20 cellular contexts compared by ENCODE assay signal in the genomic region with DNA sequence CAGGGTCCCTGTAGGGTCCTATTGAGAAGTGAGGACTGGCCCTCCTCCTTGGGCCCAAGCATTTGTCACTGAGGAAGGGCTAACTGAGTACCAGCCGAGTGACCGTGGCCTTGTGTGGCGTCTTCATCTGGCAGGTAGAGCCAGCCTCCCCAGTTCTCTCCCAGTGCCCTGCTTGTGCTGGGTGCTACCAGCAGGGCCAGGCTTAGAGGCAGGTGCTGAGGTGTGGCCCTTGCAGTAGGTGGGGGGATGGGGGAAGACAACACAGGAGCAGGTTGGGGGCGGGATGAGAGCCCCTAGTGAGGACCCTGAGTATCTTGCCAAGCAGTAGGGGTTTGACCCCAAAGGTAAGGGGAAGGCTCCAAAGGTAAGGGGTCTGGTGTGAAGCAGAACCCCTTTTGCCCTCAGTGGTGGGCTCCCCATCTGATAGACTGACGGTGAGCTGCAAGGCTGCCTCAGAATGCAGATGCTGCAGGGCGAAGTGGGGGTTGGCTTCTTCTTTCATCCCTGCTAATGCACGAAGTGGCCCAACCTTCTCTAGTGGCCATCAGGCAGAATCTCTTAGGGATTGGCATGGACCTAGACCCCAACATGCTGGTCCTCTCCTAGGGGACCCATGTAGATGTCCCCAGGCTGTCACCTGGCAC. TPM values are rescaled to one million over a fixed set of nuclear protein-coding genes. Genes with fewer than 3 reads are reported as not detected.
DNase-seq lines count a peak whose midpoint lies in the region; ATAC-seq, FAIRE-seq and TF ChIP-seq lines count a peak whose summit lies in the region.
"Had no signal": no experiment of that assay in that cellular context is flagged by ENCODE, and none has a peak within 500 bp of the region (broad histone marks: within the 10 kb centered on the region; RNA-seq: fewer than 3 reads in every experiment).

No MANE protein-coding gene starts in this region.

- no peaks in the 10 kb centered on the region for H3K9me3 ChIP-seq in CD4-positive, CD25-positive, alpha-beta regulatory T cell (ENCODE audit: control insufficient read depth in 2 of 2, low read length in 2 of 2)
- H3K9me3 ChIP-seq: Caco-2 had no signal

- no peak overlapping the region for H3K4me3 ChIP-seq in CD4-positive, CD25-positive, alpha-beta regulatory T cell (ENCODE audit: low read depth, low read length)
- H3K4me3 ChIP-seq: GM12878, GM23248 had no signal

- DNase-seq in CD4-positive, CD25-positive, alpha-beta regulatory T cell = no peak
- peak; percentile 62 for DNase-seq in mesenteric fat pad (ENCODE audit: low spot score)
- DNase-seq in stimulated activated CD4-positive, alpha-beta T cell treated with anti-CD3 and anti-CD28 coated beads, Interleukin-1b, Interleukin-23, amount 100 ng/mL, for 48 hours = no peak
- no peak for DNase-seq in D721Med (ENCODE audit: insufficient read length, low spot score)
- DNase-seq in SIG-M5 treated with dmso at 0.1 percent for 504 hours (lab: John Stamatoyannopoulos, UW; ENCODE audit: unreplicated experiment) = no peak
- DNase-seq: C1 segment of cervical spinal cord; Caco-2; CD8-positive, alpha-beta T cell; DMS 273 treated with DMSO at 0.1 percent for 48 hours; DMS79; EL; GDM1; GM23248; H7; HCEC 1CT had no signal

- no peaks in the 10 kb centered on the region for H3K36me3 ChIP-seq in CD4-positive, CD25-positive, alpha-beta regulatory T cell (ENCODE audit: control insufficient read depth, insufficient read depth, low read length)

- H3K36me3 Mint-ChIP-seq in CD4-positive, CD25-positive, alpha-beta regulatory T cell = no peaks in the 10 kb centered on the region
- H3K36me3 Mint-ChIP-seq: CD8-positive, alpha-beta T cell had no signal

- H3K27me3 Mint-ChIP-seq in CD4-positive, CD25-positive, alpha-beta regulatory T cell = no peaks in the 10 kb centered on the region

- no peaks in the 10 kb centered on the region for H3K27me3 ChIP-seq in CD4-positive, CD25-positive, alpha-beta regulatory T cell (ENCODE audit: control insufficient read depth, insufficient read depth, low read length)

- TF ChIP-seq CTCF in VCaP (conservative IDR thresholded peaks at IDR 0.05) (no peak), D721Med (IDR thresholded peaks at IDR 0.05; ENCODE audit: insufficient read depth, missing control alignments) (no peak)

- no peak overlapping the region for H3K4me3 Mint-ChIP-seq in CD4-positive, CD25-positive, alpha-beta regulatory T cell
- H3K4me3 Mint-ChIP-seq: CD8-positive, alpha-beta T cell had no signal

- H3K27ac Mint-ChIP-seq in CD4-positive, CD25-positive, alpha-beta regulatory T cell = peak overlapping the region; percentile 14 to 46 (median 17)
- H3K27ac Mint-ChIP-seq: CD8-positive, alpha-beta T cell had no signal

- H3K4me1 Mint-ChIP-seq in CD4-positive, CD25-positive, alpha-beta regulatory T cell = peaks cover 4 to 18% (median 14%) of the 10 kb centered on the region in 4 donors

- FAIRE-seq in D721Med (lab: Jason Lieb, UNC) = no peak
- FAIRE-seq: GM12878, GM19239, H1 had no signal

- H3K27ac ChIP-seq in CD4-positive, CD25-positive, alpha-beta regulatory T cell (ENCODE audit: insufficient read depth, low read length, poor library complexity, severe bottlenecking) = no peak overlapping the region
- H3K27ac ChIP-seq in VCaP = peak overlapping the region; percentile 15; the same call in 1 of the 2 replicates
- H3K27ac ChIP-seq: GM23248 had no signal

- no peaks in the 10 kb centered on the region for H3K9me3 Mint-ChIP-seq in CD4-positive, CD25-positive, alpha-beta regulatory T cell
- H3K9me3 Mint-ChIP-seq: CD8-positive, alpha-beta T cell had no signal

- ATAC-seq in CD4-positive, CD25-positive, alpha-beta regulatory T cell (ENCODE audit: low read depth in 2 of 2) = no peak
- ATAC-seq: CD8-positive, alpha-beta T cell; GM12878 had no signal

- peaks cover 12% of the 10 kb centered on the region for H3K4me1 ChIP-seq in CD4-positive, CD25-positive, alpha-beta regulatory T cell (ENCODE audit: control insufficient read depth, insufficient read depth, low read length, poor library complexity, severe bottlenecking)
- H3K4me1 ChIP-seq: Caco-2 had no signal

RNA-seq across cellular contexts. Expression of a gene that starts 19.6 kb away (rescaled TPM):
- total RNA-seq in CD4-positive, CD25-positive, alpha-beta regulatory T cell = 2.7 TPM
- 1 to 10 TPM in 3 of 4 donors, under 1 TPM in 1; 0.56 to 3.4 (median 1.9) TPM for polyA plus RNA-seq in CD4-positive, CD25-positive, alpha-beta regulatory T cell
- not detected for total RNA-seq in mesenteric fat pad

RNA-seq across cellular contexts. Expression of a gene that starts 20.4 kb away (rescaled TPM):
- total RNA-seq in CD4-positive, CD25-positive, alpha-beta regulatory T cell = 97.7 TPM
- polyA plus RNA-seq in CD4-positive, CD25-positive, alpha-beta regulatory T cell = 100 to 1,000 TPM; 113 to 146 (median 127) TPM
- total RNA-seq in mesenteric fat pad = 55.4 TPM

RNA-seq across cellular contexts. Expression of a gene that starts 24.9 kb away (rescaled TPM):
- total RNA-seq in CD4-positive, CD25-positive, alpha-beta regulatory T cell = 1.7 TPM
- polyA plus RNA-seq in CD4-positive, CD25-positive, alpha-beta regulatory T cell = 1 to 10 TPM in 3 of 4 donors, under 1 TPM in 1; 0.84 to 2.3 (median 1.7) TPM
- 151 TPM for total RNA-seq in mesenteric fat pad
- total RNA-seq: A172; Caco-2; CD8-positive, alpha-beta T cell; GM23248 had no signal
- polyA plus RNA-seq: GM12878, GM23248 had no signal

RNA-seq across cellular contexts. Expression of a gene that starts 51.8 kb away (rescaled TPM):
- 37.2 TPM for total RNA-seq in CD4-positive, CD25-positive, alpha-beta regulatory T cell
- 10 to 100 TPM; 45.7 to 73.0 (median 62.7) TPM for polyA plus RNA-seq in CD4-positive, CD25-positive, alpha-beta regulatory T cell
- 26.3 TPM for total RNA-seq in mesenteric fat pad

Comparison
In these comparisons a context has a peak if more than half of its experiments do, and no peak if none do; other contexts are left out.
1. RNA of a gene that starts 24.9 kb away (total RNA-seq): 151 TPM in mesenteric fat pad (single experiment); 1.7 TPM in CD4-positive, CD25-positive, alpha-beta regulatory T cell (single experiment); every median in the first group is over 10 times any median in the second.